27 cellular contexts compared by ENCODE assay signal in the genomic region with DNA sequence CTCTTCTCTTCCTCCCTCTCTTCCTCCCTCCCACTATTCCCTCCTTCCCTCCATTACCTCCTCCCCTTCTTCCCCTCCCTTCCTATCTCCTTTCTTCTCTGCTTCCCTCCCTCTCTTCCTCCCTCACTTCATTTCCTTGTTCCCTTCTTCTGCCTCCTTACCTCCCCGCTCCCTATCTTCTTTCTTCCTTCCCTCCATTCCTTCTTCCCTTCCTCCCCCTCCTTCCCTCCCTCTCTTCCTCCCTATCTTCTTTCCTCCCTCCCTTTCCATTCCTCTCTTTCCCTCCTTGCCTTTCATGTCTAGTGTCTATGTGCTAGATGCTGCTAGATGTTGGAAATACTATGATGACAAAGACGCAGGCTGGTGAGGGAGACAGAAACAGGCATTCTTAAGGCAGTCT.
"Had no signal": no experiment of that assay in that cellular context is flagged by ENCODE, and none has a peak within 500 bp of the region (broad histone marks: within the 10 kb centered on the region; RNA-seq: fewer than 3 reads in every experiment).

No MANE protein-coding gene starts in this region.

- H3K36me3 ChIP-seq: stomach, suprapubic skin, thoracic aorta, thyroid gland, tibial artery, tibial nerve, transverse colon, upper lobe of left lung, upper lobe of right lung, uterus, vagina had no signal

- ATAC-seq: stimulated activated effector memory CD8-positive, alpha-beta T cell treated with anti-CD3 and anti-CD28 coated beads, Interleukin-12 subunit alpha, Interleukin-12 subunit beta, amount 100 ng/mL, for 72 hours; stimulated activated memory B cell treated with anti-CD40 and anti-IgM and Interleukin-4, amounts not matched to agents 10 μg/mL and 1 μg/mL and 100 μg/mL, for 72 hours; stimulated activated naive B cell treated with anti-CD40 and anti-IgM and Interleukin-4, amounts not matched to agents 10 μg/mL and 1 μg/mL and 100 μg/mL, for 72 hours; stimulated activated naive CD8-positive, alpha-beta T cell treated with anti-CD3 and anti-CD28 coated beads, Interleukin-15, amount 100 ng/mL, for 72 hours; stimulated activated naive CD8-positive, alpha-beta T cell treated with anti-CD3 and anti-CD28 coated beads, Interleukin-15, Interleukin-2, amounts not matched to agents 100 U/mL and 50 U/mL, for 24 hours; upper lobe of right lung had no signal

- H3K4me1 ChIP-seq: stomach, suprapubic skin, testis, thyroid gland, tibial artery, tibial nerve, transverse colon, upper lobe of left lung, upper lobe of right lung, uterus, vagina had no signal

- H3K27ac ChIP-seq: stomach, suprapubic skin, testis, thoracic aorta, thyroid gland, tibial artery, tibial nerve, transverse colon, upper lobe of left lung, upper lobe of right lung, uterus, vagina had no signal

- DNase-seq: stimulated activated CD4-positive, alpha-beta T cell treated with anti-CD3 and anti-CD28 coated beads, Interleukin-2, amount 100 ng/mL, for 48 hours; stimulated activated CD4-positive, alpha-beta T cell treated with anti-CD3 and anti-CD28 coated beads, Interleukin-4, amount 100 ng/mL, for 1 hour; stimulated activated CD4-positive, alpha-beta T cell treated with anti-CD3 and anti-CD28 coated beads, Interleukin-4, amount 100 ng/mL, for 24 hours; stimulated activated CD4-positive, alpha-beta T cell treated with anti-CD3 and anti-CD28 coated beads, Interleukin-4, amount 100 ng/mL, for 4 hours; stimulated activated CD8-positive, alpha-beta memory T cell treated with anti-CD3 and anti-CD28 coated beads, Interleukin-4, amount 100 ng/mL, for 48 hours; stimulated activated naive B cell treated with anti-CD40 and anti-IgM and Interleukin-4, amounts not matched to agents 10 μg/mL and 1 μg/mL and 100 μg/mL, for 72 hours; stimulated activated naive CD4-positive, alpha-beta T cell; stimulated activated naive CD4-positive, alpha-beta T cell treated with Interleukin-2 at 50 U/mL for 16 hours; stimulated activated naive CD8-positive, alpha-beta T cell treated with anti-CD3 and anti-CD28 coated beads, Interleukin-15, amount 100 ng/mL, for 72 hours; stimulated activated naive CD8-positive, alpha-beta T cell treated with anti-CD3 and anti-CD28 coated beads, Interleukin-15, Interleukin-2, amounts not matched to agents 100 U/mL and 50 U/mL, for 24 hours; stomach; substantia nigra; testis; thyroid gland; tibial artery; transverse colon; trophoblast cell; upper lobe of left lung; upper lobe of right lung; uterus had no signal

- H3K9me3 ChIP-seq: stomach, suprapubic skin, testis, thoracic aorta, thyroid gland, tibial artery, tibial nerve, transverse colon, upper lobe of left lung, upper lobe of right lung, uterus, vagina had no signal

- H3K27me3 ChIP-seq: suprapubic skin, testis, thyroid gland, tibial artery, tibial nerve, transverse colon, upper lobe of left lung, upper lobe of right lung, uterus, vagina had no signal

- H3K4me3 ChIP-seq: stomach, suprapubic skin, testis, thoracic aorta, thyroid gland, tibial artery, tibial nerve, transverse colon, upper lobe of left lung, upper lobe of right lung, uterus, vagina had no signal

- FAIRE-seq: urothelium cell line had no signal
